9 cellular contexts compared by ENCODE assay signal in the genomic region with DNA sequence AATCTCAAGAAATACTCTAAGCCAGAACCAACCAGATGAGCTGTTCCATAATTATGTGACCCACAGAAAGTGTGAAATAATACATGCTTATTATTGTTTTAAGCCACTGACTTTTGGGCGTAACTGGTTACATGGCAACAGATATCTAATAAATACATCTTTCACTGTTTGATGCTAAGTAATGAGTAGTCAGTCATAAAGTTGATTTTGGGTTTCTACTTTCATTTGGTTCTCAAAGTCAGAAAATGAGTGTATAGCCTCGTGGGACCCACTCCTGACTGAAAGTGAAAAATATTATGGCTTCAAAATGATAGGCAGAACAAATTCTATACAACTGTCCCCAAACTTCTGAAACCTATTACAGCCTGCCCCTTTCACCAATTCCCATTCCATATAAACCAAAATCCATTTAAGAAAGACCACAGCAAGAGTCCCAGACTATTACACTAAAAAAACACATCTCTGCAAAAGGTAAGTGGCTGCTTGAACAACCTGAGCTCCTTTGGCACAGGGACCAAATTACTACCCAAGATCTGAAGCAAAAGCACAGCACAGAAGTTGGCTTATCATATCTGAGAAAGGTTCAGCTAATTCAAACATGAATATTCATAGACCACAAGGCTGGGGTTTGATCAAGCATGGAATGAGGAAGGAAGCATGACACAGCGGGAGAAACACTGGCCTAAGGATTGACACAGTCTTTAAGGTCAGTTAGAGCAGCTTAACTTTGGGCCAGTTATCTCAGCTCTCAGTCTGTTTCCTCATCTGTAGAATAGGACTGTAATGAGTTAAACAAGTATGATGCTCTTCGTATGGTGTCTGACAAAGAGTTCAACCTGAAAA.
A peak's percentile ranks its signal among the peaks of the same experiment; 100 is the strongest.
DNase-seq lines count a peak whose midpoint lies in the region; ATAC-seq and TF ChIP-seq lines count a peak whose summit lies in the region.
"Had no signal": no experiment of that assay in that cellular context is flagged by ENCODE, and none has a peak within 500 bp of the region (broad histone marks: within the 10 kb centered on the region; RNA-seq: fewer than 3 reads in every experiment).

No MANE protein-coding gene starts in this region.

- H3K4me1 ChIP-seq in suprapubic skin = peaks cover 5% of the 10 kb centered on the region
- H3K4me1 ChIP-seq: foreskin keratinocyte had no signal

- H3K27me3 ChIP-seq in suprapubic skin = no peaks in the 10 kb centered on the region
- H3K27me3 ChIP-seq: foreskin keratinocyte had no signal

- WGBS in suprapubic skin = 88% methylated on average over 4 of the region's 4 CpGs

- no peaks in the 10 kb centered on the region for H3K9me3 ChIP-seq in suprapubic skin

- peak; percentile 91 for DNase-seq in GDM1 (lab: John Stamatoyannopoulos, UW)
- peak; percentile 47 for DNase-seq in epithelial cell of proximal tubule (ENCODE audit: low read depth)
- no peak for DNase-seq in suprapubic skin (ENCODE audit: low spot score in 2 of 2)
- DNase-seq in RKO (ENCODE audit: low spot score) = no peak
- DNase-seq in superior temporal gyrus (ENCODE audit: extremely low spot score) = no peak
- no peak for DNase-seq in 8988T

- H3K4me3 ChIP-seq in epithelial cell of proximal tubule (ENCODE audit: low read depth, low read length) (no peak overlapping the region), suprapubic skin (no peak overlapping the region)

- TF ChIP-seq EP300 in suprapubic skin (IDR thresholded peaks at IDR 0.05) = no peak

- H3K36me3 ChIP-seq in suprapubic skin = peaks cover 21% of the 10 kb centered on the region

- TF ChIP-seq CTCF in epithelial cell of proximal tubule (conservative IDR thresholded peaks at IDR 0.05; ENCODE audit: low read depth, low read length) (no peak), suprapubic skin (IDR thresholded peaks at IDR 0.05) (no peak)

- no peak for TF ChIP-seq POLR2A in suprapubic skin (IDR thresholded peaks at IDR 0.05)

- no peak overlapping the region for H3K27ac ChIP-seq in suprapubic skin
- H3K27ac ChIP-seq: foreskin keratinocyte had no signal

- peak; percentile 42 for ATAC-seq in GM21381 (IDR thresholded peaks at IDR 0.05; ENCODE audit: unreplicated experiment)
- peak; percentile 45 for ATAC-seq in HG03460 (IDR thresholded peaks at IDR 0.05; ENCODE audit: unreplicated experiment)
- ATAC-seq: foreskin keratinocyte had no signal

Comparison
In these comparisons a context has a peak if more than half of its experiments do, and no peak if none do; other contexts are left out.
1. DNase-seq: peak in GDM1 (single experiment) and epithelial cell of proximal tubule (single experiment); none in suprapubic skin (0 of 2), RKO (single experiment), superior temporal gyrus (single experiment) and 8988T (single experiment).